In genomic region chr10:856405-857157, GRCh38 we compare ENCODE assay signal across 14 cellular contexts.
DNase-seq lines count a peak whose midpoint lies in the region; ATAC-seq and TF ChIP-seq lines count a peak whose summit lies in the region.
"Had no signal": no experiment of that assay in that cellular context is flagged by ENCODE, and none has a peak within 500 bp of the region (broad histone marks: within the 10 kb centered on the region; RNA-seq: fewer than 3 reads in every experiment).

No MANE protein-coding gene starts in this region.

- no peak overlapping the region for H4K5ac ChIP-seq in H9 (ENCODE audit: insufficient read length, low read depth, low read length)

- H3K27me3 ChIP-seq in CD8-positive, alpha-beta T cell (ENCODE audit: insufficient read depth, low read length): no peaks in the 10 kb centered on the region
- H3K27me3 ChIP-seq in H9 (ENCODE audit: insufficient read depth, low read length): no peaks in the 10 kb centered on the region
- no peaks in the 10 kb centered on the region for H3K27me3 ChIP-seq in osteoblast (ENCODE audit: insufficient read depth, low read length)

- no peak overlapping the region for H3K23ac ChIP-seq in H9 (ENCODE audit: insufficient read length, low read depth, low read length)

- H3K27me3 Mint-ChIP-seq in CD8-positive, alpha-beta T cell (ENCODE audit: low read depth): no peaks in the 10 kb centered on the region
- H3K27me3 Mint-ChIP-seq in H9 (ENCODE audit: low read depth) (no peaks in the 10 kb centered on the region), nephron (ENCODE audit: low read depth) (no peaks in the 10 kb centered on the region)
- no peaks in the 10 kb centered on the region for H3K27me3 Mint-ChIP-seq in effector memory CD8-positive, alpha-beta T cell
- H3K27me3 Mint-ChIP-seq: IgD-negative memory B cell had no signal

- H3K9me3 Mint-ChIP-seq in CD8-positive, alpha-beta T cell: no peaks in the 10 kb centered on the region
- H3K9me3 Mint-ChIP-seq in H9 (peaks cover under 1 to 3% of the 10 kb centered on the region in 2 experiments; a peak in 2 of 5 replicates), nephron (peaks cover 25% of the 10 kb centered on the region)
- no peaks in the 10 kb centered on the region for H3K9me3 Mint-ChIP-seq in effector memory CD8-positive, alpha-beta T cell
- H3K9me3 Mint-ChIP-seq: IgD-negative memory B cell had no signal

- peak overlapping the region; percentile 49 for H3K27ac Mint-ChIP-seq in CD8-positive, alpha-beta T cell
- peak overlapping the region; percentile 2 to 79 (median 8); a peak in 5 of 7 replicates for H3K27ac Mint-ChIP-seq in H9
- peak overlapping the region; percentile 44 to 72 for H3K27ac Mint-ChIP-seq in effector memory CD8-positive, alpha-beta T cell
- peak overlapping the region; percentile 83 to 92 (median 87) for H3K27ac Mint-ChIP-seq in nephron

- CTCF ChIA-PET in CD8-positive, alpha-beta T cell (lab: Charles Lee): no interaction called here

- H4K91ac ChIP-seq in H9 (ENCODE audit: insufficient read length, low read depth, low read length): no peak overlapping the region

- peaks cover 4% of the 10 kb centered on the region for H3K79me1 ChIP-seq in H9 (ENCODE audit: insufficient read depth, low read depth, low read length, poor library complexity, severe bottlenecking)

- no peak overlapping the region for H2BK20ac ChIP-seq in H9 (ENCODE audit: low read depth, low read length, poor library complexity, severe bottlenecking)

- no peak overlapping the region for H3K9ac ChIP-seq in H9 (ENCODE audit: extremely low read depth, insufficient read length, low read length)

- peaks cover 3% of the 10 kb centered on the region for H3K36me3 ChIP-seq in CD8-positive, alpha-beta T cell (ENCODE audit: insufficient read depth, low read length)
- peaks cover 30% of the 10 kb centered on the region for H3K36me3 ChIP-seq in osteoblast (ENCODE audit: insufficient read depth, low read length)

- H3T11ph ChIP-seq in H9 (ENCODE audit: low read length): no peak overlapping the region

- H4K20me1 ChIP-seq in H9 (ENCODE audit: control insufficient read depth, insufficient read depth, insufficient read length) (no peaks in the 10 kb centered on the region), osteoblast (ENCODE audit: insufficient read depth, low read length) (peaks cover 6% of the 10 kb centered on the region)

- H3K23me2 ChIP-seq in H9 (ENCODE audit: insufficient read length, low read depth, low read length, poor library complexity, severe bottlenecking): no peaks in the 10 kb centered on the region

- H3K4me3 ChIP-seq in CD8-positive, alpha-beta T cell (ENCODE audit: low read depth, low read length): no peak overlapping the region
- no peak overlapping the region for H3K4me3 ChIP-seq in osteoblast (ENCODE audit: insufficient read depth, low read length)

- H2BK120ac ChIP-seq in H9 (ENCODE audit: low read depth, low read length, poor library complexity, severe bottlenecking): no peak overlapping the region

- no peaks in the 10 kb centered on the region for H3K4me1 ChIP-seq in CD8-positive, alpha-beta T cell (ENCODE audit: insufficient read depth, low read length)
- H3K4me1 ChIP-seq in H9 (ENCODE audit: insufficient read depth, low read length): no peaks in the 10 kb centered on the region; the same call in 1 of the 2 replicates
- H3K4me1 ChIP-seq in osteoblast (ENCODE audit: insufficient read depth, low read length): no peaks in the 10 kb centered on the region

- no peak overlapping the region for H3K4me2 ChIP-seq in H9 (ENCODE audit: insufficient read depth, insufficient read length, low read length)
- H3K4me2 ChIP-seq in osteoblast (ENCODE audit: insufficient read depth, low read length): no peak overlapping the region

- no peak for ATAC-seq in CD8-positive, alpha-beta T cell
- ATAC-seq in effector memory CD8-positive, alpha-beta T cell (replicated peaks): no peak
- ATAC-seq: activated CD4-positive, CD25-positive, alpha-beta regulatory T cell treated with anti-CD3 and anti-CD28 coated beads, Interleukin-2, amount 50 U/mL, for 24 hours; PC-3; sciatic nerve; stimulated activated naive CD8-positive, alpha-beta T cell treated with anti-CD3 and anti-CD28 coated beads, Interleukin-15, Interleukin-2, amounts not matched to agents 100 U/mL and 50 U/mL, for 24 hours had no signal

- H3K56ac ChIP-seq in H9 (ENCODE audit: insufficient read length, low read depth, low read length): no peak overlapping the region

- H3K9me3 ChIP-seq in CD8-positive, alpha-beta T cell (ENCODE audit: low read length): no peaks in the 10 kb centered on the region
- no peaks in the 10 kb centered on the region for H3K9me3 ChIP-seq in H9 (ENCODE audit: control insufficient read depth, low read depth, low read length)
- no peaks in the 10 kb centered on the region for H3K9me3 ChIP-seq in osteoblast (ENCODE audit: low read depth, low read length)

- POLR2A ChIA-PET in CD8-positive, alpha-beta T cell (lab: Charles Lee): interaction anchor here (0.6 to 0.9 kb wide), 2 partner anchors 11 to 16 kb away, joined by 3 read pairs; no protein-coding TSS in a partner anchor

- H3K4me3 Mint-ChIP-seq in CD8-positive, alpha-beta T cell: no peak overlapping the region
- H3K4me3 Mint-ChIP-seq in H9: no peak overlapping the region
- no peak overlapping the region for H3K4me3 Mint-ChIP-seq in effector memory CD8-positive, alpha-beta T cell
- H3K4me3 Mint-ChIP-seq in nephron: peak overlapping the region in 2 of 3 experiments; percentile 18 to 29
- H3K4me3 Mint-ChIP-seq: IgD-negative memory B cell had no signal

- peaks cover 87% of the 10 kb centered on the region for H3K36me3 Mint-ChIP-seq in CD8-positive, alpha-beta T cell
- H3K36me3 Mint-ChIP-seq in H9 (ENCODE audit: insufficient read depth in 1 of 3, low read depth in 3 of 3) (peaks cover 49 to 79% (median 52%) of the 10 kb centered on the region in 3 experiments), nephron (ENCODE audit: low read depth) (peaks cover 95% of the 10 kb centered on the region)
- peaks cover 20% of the 10 kb centered on the region for H3K36me3 Mint-ChIP-seq in effector memory CD8-positive, alpha-beta T cell (ENCODE audit: insufficient read depth)

- H3K4ac ChIP-seq in H9 (ENCODE audit: low read depth, low read length): no peak overlapping the region

- H2BK5ac ChIP-seq in H9 (ENCODE audit: insufficient read length, low read length): no peak overlapping the region

- H2BK15ac ChIP-seq in H9 (ENCODE audit: low read depth, low read length): no peak overlapping the region

- H2AK5ac ChIP-seq in H9 (ENCODE audit: insufficient read length, low read length): no peak overlapping the region

- no peak overlapping the region for H2AFZ ChIP-seq in H9 (ENCODE audit: low read length)
- no peak overlapping the region for H2AFZ ChIP-seq in osteoblast (ENCODE audit: low read length)

- H2BK12ac ChIP-seq in H9 (ENCODE audit: insufficient read length, low read depth, low read length): no peak overlapping the region

- no peak overlapping the region; the same call in 1 of the 2 replicates for H3K14ac ChIP-seq in H9 (ENCODE audit: insufficient read depth, low read length)

- no peak for TF ChIP-seq CTCF in CD8-positive, alpha-beta T cell (IDR thresholded peaks at IDR 0.05)
- TF ChIP-seq CTCF in H9 (conservative IDR thresholded peaks at IDR 0.05) (no peak), nephron (IDR thresholded peaks at IDR 0.05; ENCODE audit: unreplicated experiment in 3 of 3) (no peak), osteoblast (IDR thresholded peaks at IDR 0.05; ENCODE audit: extremely low read depth, low read depth, low read length) (no peak)

- H4K8ac ChIP-seq in H9 (replicated peaks; ENCODE audit: insufficient read length, low read depth, low read length): no peak overlapping the region

- no peak overlapping the region for H3K18ac ChIP-seq in H9 (ENCODE audit: insufficient read length, low read depth, low read length)

- H3K79me2 ChIP-seq in H9 (ENCODE audit: insufficient read depth, low read length) (peaks cover 4% of the 10 kb centered on the region; the same call in 1 of the 2 replicates), osteoblast (ENCODE audit: insufficient read depth, low read length) (peaks cover 84% of the 10 kb centered on the region)

- peaks cover 43% of the 10 kb centered on the region for H3K4me1 Mint-ChIP-seq in CD8-positive, alpha-beta T cell (ENCODE audit: low read depth)
- H3K4me1 Mint-ChIP-seq in H9 (peaks cover 10 to 15% of the 10 kb centered on the region in 2 experiments), nephron (peaks cover 23% of the 10 kb centered on the region)
- H3K4me1 Mint-ChIP-seq in effector memory CD8-positive, alpha-beta T cell (ENCODE audit: low read depth in 2 of 2): peaks cover 16 to 49% of the 10 kb centered on the region in 2 donors

- no peak overlapping the region for H3K27ac ChIP-seq in CD8-positive, alpha-beta T cell (ENCODE audit: low read depth, low read length)
- H3K27ac ChIP-seq in H9 (ENCODE audit: insufficient read length, low read depth, low read length) (no peak overlapping the region), osteoblast (ENCODE audit: low read depth, low read length) (no peak overlapping the region)

- intact Hi-C loops in CD8-positive, alpha-beta T cell (cut with DNase I, micrococcal nuclease): no loop called here

- DNase-seq in CD8-positive, alpha-beta T cell: no peak
- DNase-seq in H9: no peak
- DNase-seq in effector memory CD8-positive, alpha-beta T cell: no peak
- DNase-seq in stimulated activated CD4-positive, alpha-beta T cell treated with anti-CD3 and anti-CD28 coated beads, Interleukin-4, amount 100 ng/mL, for 24 hours: no peak
- no peak for DNase-seq in osteoblast (ENCODE audit: insufficient read length, low spot score, missing footprints)
- DNase-seq in Kasumi-1 (lab: John Stamatoyannopoulos, UW): no peak
- DNase-seq: kidney; NCI-H446; PC-3; stimulated activated naive CD8-positive, alpha-beta T cell treated with anti-CD3 and anti-CD28 coated beads, Interleukin-15, Interleukin-2, amounts not matched to agents 100 U/mL and 50 U/mL, for 24 hours had no signal

- WGBS in H9 (ENCODE audit: extremely low coverage, insufficient read length, low lambda C conversion rate): no CpG with 5 or more reads among the region's 11 CpGs

Comparison
In these comparisons a context has a peak if more than half of its experiments do, and no peak if none do; other contexts are left out.
1. H3K27ac Mint-ChIP-seq: peak in every context shown above with its lines; median percentile 87 in nephron; 58 in effector memory CD8-positive, alpha-beta T cell; 49 in CD8-positive, alpha-beta T cell; 8 in H9.
2. H3K4me3 Mint-ChIP-seq: peak in nephron (2 of 3); none in CD8-positive, alpha-beta T cell (single experiment), H9 (0 of 2) and effector memory CD8-positive, alpha-beta T cell (0 of 2).